Comparison of ENCODE assay signal across 21 cellular contexts in the genomic region with DNA sequence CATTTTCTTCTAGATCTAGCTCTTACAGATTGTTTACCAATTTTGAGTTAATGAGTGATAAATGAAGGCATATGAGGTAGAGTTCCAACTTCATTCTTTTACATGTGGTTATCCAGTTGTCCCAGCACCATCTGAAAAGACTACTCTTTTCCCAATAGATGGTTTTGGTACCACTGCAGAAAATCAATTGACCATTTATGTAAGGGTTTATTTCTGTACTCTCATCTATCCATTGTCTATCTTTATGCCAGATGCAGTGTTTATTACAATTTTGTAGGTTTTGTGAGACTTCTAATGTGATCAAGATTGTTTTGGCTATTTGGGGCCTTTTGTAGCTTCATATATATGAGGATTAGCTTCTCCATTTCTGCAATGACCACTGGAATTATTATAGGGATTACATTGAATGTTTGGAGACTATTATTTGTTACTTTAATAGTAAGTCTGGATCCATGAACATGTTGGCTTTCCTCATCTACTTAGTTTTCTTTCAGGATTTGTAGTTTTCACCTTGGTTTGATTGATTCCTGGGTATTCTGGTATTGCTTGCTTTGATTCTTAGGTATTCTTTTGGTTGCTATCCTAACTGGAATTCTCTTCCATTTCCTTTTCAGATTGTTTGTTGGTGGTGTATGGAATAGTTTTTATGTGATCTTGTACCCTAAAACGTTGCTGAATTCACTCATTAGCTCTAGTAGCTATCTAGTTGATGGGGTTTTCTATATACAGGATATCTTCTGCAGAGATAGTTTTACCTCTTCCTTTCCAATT. TPM values are rescaled to one million over a fixed set of nuclear protein-coding genes. Genes with fewer than 3 reads are reported as not detected.
DNase-seq lines count a peak whose midpoint lies in the region; ATAC-seq, FAIRE-seq and TF ChIP-seq lines count a peak whose summit lies in the region.
"Had no signal": no experiment of that assay in that cellular context is flagged by ENCODE, and none has a peak within 500 bp of the region (broad histone marks: within the 10 kb centered on the region; RNA-seq: fewer than 3 reads in every experiment).

No MANE protein-coding gene starts in this region.

- CTCF ChIA-PET in activated naive CD4-positive, alpha-beta T cell treated with anti-CD3 and anti-CD28 coated beads for 36 hours (lab: Charles Lee) = interaction anchor here (1.3 to 2.2 kb wide), 3 partner anchors 10 to 73 kb away, joined by 3 to 7 read pairs (median 4); a partner anchor contains a TSS
- CTCF ChIA-PET in A549 (lab: Yijun Ruan, JAX) = interaction anchor here (0.6 to 5.5 kb wide), 6 partner anchors 8 to 254 kb away, joined by 3 to 54 read pairs (median 4); no protein-coding TSS in a partner anchor
- CTCF ChIA-PET in PC-3 (lab: Charles Lee) = interaction anchor here (0.6 kb wide), 1 partner anchor 585 kb away, joined by 3 read pairs; no protein-coding TSS in a partner anchor
- CTCF ChIA-PET in H1 (lab: Charles Lee; ENCODE audit: partially characterized antibody) = interaction anchor here (0.6 to 1.9 kb wide), 6 partner anchors 8 to 211 kb away, joined by 3 to 5 read pairs (median 3); no protein-coding TSS in a partner anchor

- no peak overlapping the region for H3K18ac ChIP-seq in H1 (ENCODE audit: extremely low read depth, low read length)

- H3K4me1 ChIP-seq in A549 (no peaks in the 10 kb centered on the region), PC-3 (ENCODE audit: insufficient read depth, low read length) (no peaks in the 10 kb centered on the region), H1 (replicated peaks in 1 of 4; ENCODE audit: control insufficient read depth in 3 of 4, insufficient read depth in 4 of 4, low read length in 3 of 4) (no peaks in the 10 kb centered on the region)

- TF ChIP-seq POLR2A in A549 (IDR thresholded peaks at IDR 0.05; ENCODE audit: low read length) = no peak
- TF ChIP-seq POLR2A in H1 (IDR thresholded peaks at IDR 0.05; ENCODE audit: control extremely low read depth in 1 of 2, low read depth in 2 of 2, low read length in 2 of 2) = 0 out of 3 replicates have a peak, but pooled peaks of 1 of the 2 experiments have one; percentile 16

- intact Hi-C loops in activated naive CD4-positive, alpha-beta T cell treated with anti-CD3 and anti-CD28 coated beads for 36 hours (cut with micrococcal nuclease) = no loop called here
- intact Hi-C loops in PC-3 (cut with micrococcal nuclease) = loop anchor here (10.0 kb wide), 1 partner anchor 355 kb away; a partner anchor contains a TSS

- no peak overlapping the region for H2AK5ac ChIP-seq in H1 (ENCODE audit: low read depth, low read length)

- H3K4me3 ChIP-seq in A549 (no peak overlapping the region), PC-3 (ENCODE audit: low read length) (no peak overlapping the region), H1 (ENCODE audit: extremely low read depth in 1 of 4, insufficient read depth in 2 of 4, low read depth in 3 of 4, low read length in 4 of 4) (no peak overlapping the region)
- H3K4me3 ChIP-seq: BLaER1, MG63 had no signal

- DNase-seq in activated naive CD4-positive, alpha-beta T cell treated with anti-CD3 and anti-CD28 coated beads for 36 hours = no peak
- no peak for DNase-seq in activated naive CD4-positive, alpha-beta T cell treated with Interleukin-2 at 50 U/mL for 16 hours
- no peak for DNase-seq in A549 (ENCODE audit: low read depth in 1 of 2, low spot score in 1 of 2)
- no peak for DNase-seq in PC-3
- DNase-seq in H1 (ENCODE audit: low read depth in 1 of 2, low spot score in 2 of 2) = no peak
- no peak for DNase-seq in 8988T
- DNase-seq in COLO829 (ENCODE audit: low spot score) = no peak
- DNase-seq: ACHN; Caco-2; CD4-positive, alpha-beta T cell; Kasumi-1; MG63; NCI-H1048; NCI-H1417 treated with DMSO at 0.1 percent for 48 hours; NCI-H187; NCI-H446; NCI-H526; Right ventricle myocardium superior had no signal

- H3K79me2 ChIP-seq in PC-3 (ENCODE audit: low read length) = peaks cover 8% of the 10 kb centered on the region; the same call in 1 of the 2 replicates
- peaks cover 0 to 10% of the 10 kb centered on the region in 2 experiments; a peak in 1 of 4 replicates for H3K79me2 ChIP-seq in H1 (ENCODE audit: control insufficient read depth in 1 of 2, insufficient read depth in 2 of 2, low read length in 2 of 2)

- H3K27me3 ChIP-seq in PC-3 (ENCODE audit: low read length) (no peaks in the 10 kb centered on the region), H1 (replicated peaks in 1 of 4; ENCODE audit: control insufficient read depth in 3 of 4, extremely low read depth in 1 of 4, insufficient read depth in 3 of 4, low read length in 3 of 4) (no peaks in the 10 kb centered on the region)
- H3K27me3 ChIP-seq: BLaER1, MG63 had no signal

- BruUV-seq in PC-3 (replicated peaks; lab: Mats Ljungman, UMichigan) = TSS peak; percentile 1

- TF ChIP-seq EP300 in A549 (IDR thresholded peaks at IDR 0.05) = no peak
- TF ChIP-seq EP300 in H1 (IDR thresholded peaks at IDR 0.05; ENCODE audit: borderline replicate concordance in 1 of 2, low read depth in 2 of 2, low read length in 2 of 2) = no peak

- no peak for ATAC-seq in A549
- ATAC-seq in PC-3 = no peak
- ATAC-seq in HG03196 (IDR thresholded peaks at IDR 0.05; ENCODE audit: unreplicated experiment) = no peak

- H4K8ac ChIP-seq in H1 (ENCODE audit: extremely low read depth, insufficient read depth, low read length) = no peak overlapping the region

- no peak overlapping the region for H3K23ac ChIP-seq in H1 (ENCODE audit: insufficient read length)

- H2AFZ ChIP-seq in PC-3 (ENCODE audit: low read length) (no peak overlapping the region), H1 (ENCODE audit: low read length) (no peak overlapping the region)

- no peak overlapping the region for H3K56ac ChIP-seq in H1 (replicated peaks; ENCODE audit: insufficient read length, low read depth, low read length)

- TF ChIP-seq RAD21 in A549 (conservative IDR thresholded peaks at IDR 0.05 in 1 of 2, IDR thresholded peaks at IDR 0.05 in 1 of 2) (no peak), H1 (IDR thresholded peaks at IDR 0.05 in 1 of 2, conservative IDR thresholded peaks at IDR 0.05 in 1 of 2; ENCODE audit: low read depth in 2 of 2, low read length in 2 of 2) (no peak)

- no peak overlapping the region for H3K4me3 Mint-ChIP-seq in activated naive CD4-positive, alpha-beta T cell treated with anti-CD3 and anti-CD28 coated beads for 36 hours
- H3K4me3 Mint-ChIP-seq: CD4-positive, alpha-beta T cell had no signal

- POLR2A ChIA-PET in A549 (lab: Yijun Ruan, JAX) (interaction anchor here (4.8 kb wide), 1 partner anchor 10 kb away, joined by 26 read pairs; a partner anchor contains a TSS), PC-3 (lab: Charles Lee; ENCODE audit: unreplicated experiment) (interaction anchor here (0.6 to 0.9 kb wide), 2 partner anchors 10 to 82 kb away, joined by 3 to 5 read pairs; a partner anchor contains a TSS), H1 (lab: Charles Lee; ENCODE audit: partially characterized antibody) (interaction anchor here (0.9 to 8.0 kb wide), 6 partner anchors 9 to 180 kb away, joined by 3 to 119 read pairs (median 4); a partner anchor contains a TSS)

- 61% methylated on average over 1 of the region's 1 CpG for WGBS in A549 (ENCODE audit: missing lambda C conversion rate)
- 72% methylated on average over 1 of the region's 1 CpG; no CpG with 5 or more reads in 1 of the 2 experiments for WGBS in H1 (ENCODE audit: extremely low coverage in 1 of 2, insufficient coverage in 1 of 2, insufficient read length in 1 of 2, insufficient replicate concordance in 2 of 2, low coverage in 1 of 2, low lambda C conversion rate in 2 of 2, missing lambda C conversion rate in 1 of 2), 2 experiments

- peaks cover 62% of the 10 kb centered on the region for H3K36me3 Mint-ChIP-seq in activated naive CD4-positive, alpha-beta T cell treated with anti-CD3 and anti-CD28 coated beads for 36 hours (ENCODE audit: low read depth)

- H3K23me2 ChIP-seq in H1 (ENCODE audit: low read depth, low read length) = no peaks in the 10 kb centered on the region

- TF ChIP-seq CTCF in A549 (IDR thresholded peaks at IDR 0.05) = no peak
- no peak for TF ChIP-seq CTCF in PC-3 (conservative IDR thresholded peaks at IDR 0.05; ENCODE audit: low read depth, low read length)
- TF ChIP-seq CTCF in H1 (IDR thresholded peaks at IDR 0.05; ENCODE audit: control extremely low read depth in 1 of 3, insufficient read depth in 1 of 3, low read depth in 1 of 3, low read length in 3 of 3) = no peak

- no peak overlapping the region for H2BK15ac ChIP-seq in H1 (ENCODE audit: low read length)

- H3K4me2 ChIP-seq in A549 (no peak overlapping the region), PC-3 (ENCODE audit: low read length) (no peak overlapping the region), H1 (ENCODE audit: insufficient read depth in 1 of 2, low read depth in 2 of 2, low read length in 2 of 2) (no peak overlapping the region)
- H3K4me2 ChIP-seq: BLaER1 had no signal

- H4K91ac ChIP-seq in H1 (replicated peaks; ENCODE audit: insufficient read length, low read length) = no peak overlapping the region

- no peaks in the 10 kb centered on the region; the same call in 1 of the 2 replicates for H3K79me1 ChIP-seq in H1 (ENCODE audit: low read depth, low read length)

- H2BK5ac ChIP-seq in H1 (ENCODE audit: low read depth, low read length) = no peak overlapping the region

- H3K14ac ChIP-seq in H1 (ENCODE audit: insufficient read length) = no peak overlapping the region

- H3K36me3 ChIP-seq in PC-3 (ENCODE audit: low read depth, low read length) (peaks cover 55% of the 10 kb centered on the region), H1 (ENCODE audit: control insufficient read depth in 2 of 4, insufficient read depth in 4 of 4, low read length in 3 of 4) (peaks cover 41 to 65% (median 54%) of the 10 kb centered on the region in 4 experiments)

- H4K5ac ChIP-seq in H1 (ENCODE audit: insufficient read length, low read depth, low read length) = no peak overlapping the region

- H3K9me3 ChIP-seq in A549 (no peaks in the 10 kb centered on the region), PC-3 (ENCODE audit: low read length) (no peaks in the 10 kb centered on the region), H1 (ENCODE audit: insufficient read depth in 2 of 2, low read depth in 1 of 2, low read length in 1 of 2) (no peaks in the 10 kb centered on the region)
- H3K9me3 ChIP-seq: BLaER1, Caco-2, MG63 had no signal

- no peak overlapping the region for H2BK120ac ChIP-seq in H1 (replicated peaks; ENCODE audit: low read depth, low read length)

- no peaks in the 10 kb centered on the region for H3K9me3 Mint-ChIP-seq in activated naive CD4-positive, alpha-beta T cell treated with anti-CD3 and anti-CD28 coated beads for 36 hours
- H3K9me3 Mint-ChIP-seq: CD4-positive, alpha-beta T cell had no signal

- peak overlapping the region; percentile 6 for H3K27ac Mint-ChIP-seq in activated naive CD4-positive, alpha-beta T cell treated with anti-CD3 and anti-CD28 coated beads for 36 hours

- H3K4me1 Mint-ChIP-seq in activated naive CD4-positive, alpha-beta T cell treated with anti-CD3 and anti-CD28 coated beads for 36 hours (ENCODE audit: low read depth) = peaks cover 40% of the 10 kb centered on the region

- H3K27ac ChIP-seq in A549 = no peak overlapping the region
- H3K27ac ChIP-seq in PC-3 (ENCODE audit: low read length) = no peak overlapping the region
- H3K27ac ChIP-seq in H1 (ENCODE audit: low read depth, low read length) = no peak overlapping the region
- H3K27ac ChIP-seq: BLaER1 had no signal

- peaks cover 41% of the 10 kb centered on the region for H4K20me1 ChIP-seq in PC-3 (ENCODE audit: low read length)
- peaks cover 11 to 13% of the 10 kb centered on the region in 2 experiments for H4K20me1 ChIP-seq in H1 (replicated peaks in 1 of 2; ENCODE audit: control insufficient read depth in 1 of 2, insufficient read depth in 2 of 2, low read length in 2 of 2)

- FAIRE-seq in A549 (lab: Jason Lieb, UNC) (peak; percentile 28), H1 (lab: Jason Lieb, UNC) (no peak)
- FAIRE-seq: G401.6 had no signal

- H3K9ac ChIP-seq in PC-3 (ENCODE audit: low read length) (no peak overlapping the region), H1 (replicated peaks in 1 of 4; ENCODE audit: extremely low read depth in 1 of 4, low read depth in 3 of 4, low read length in 3 of 4) (no peak overlapping the region)
- H3K9ac ChIP-seq: BLaER1 had no signal

- H3K27me3 Mint-ChIP-seq in activated naive CD4-positive, alpha-beta T cell treated with anti-CD3 and anti-CD28 coated beads for 36 hours (ENCODE audit: low read depth) = no peaks in the 10 kb centered on the region
- H3K27me3 Mint-ChIP-seq: CD4-positive, alpha-beta T cell had no signal

- H2BK12ac ChIP-seq in H1 (ENCODE audit: low read depth, low read length) = no peak overlapping the region

- H3K9me2 ChIP-seq in PC-3 (replicated peaks; ENCODE audit: low read length) = no peaks in the 10 kb centered on the region

- H3F3A ChIP-seq in PC-3 (ENCODE audit: low read length, unreplicated experiment) = peaks cover 29% of the 10 kb centered on the region

- no peak overlapping the region for H2BK20ac ChIP-seq in H1 (ENCODE audit: low read length)

- H3K4ac ChIP-seq in H1 (replicated peaks; ENCODE audit: insufficient read length, low read depth, low read length) = no peak overlapping the region

RNA-seq across cellular contexts. Expression of a gene that starts 10.4 kb away (rescaled TPM):
- total RNA-seq in activated naive CD4-positive, alpha-beta T cell treated with anti-CD3 and anti-CD28 coated beads for 36 hours = 100 to 1,000 TPM; 422 to 431 TPM
- polyA plus RNA-seq in A549 (2011; rRNA removed) = 486 and 557 TPM in 2 replicates
- polyA plus RNA-seq in A549 (2012; cell fraction: cytosol; rRNA removed) = 1,126 and 1,347 TPM in 2 replicates
- 904 and 1,034 TPM in 2 replicates for polyA plus RNA-seq in A549 (2012; cell fraction: nucleus; rRNA removed)
- 628 to 689 TPM (median 676 TPM) in 3 replicates for polyA plus RNA-seq in A549 (2017; fragmentation: RNase III; extraction: RNeasy Plus Mini Kit Qiagen cat#74134 plus additional on column Dnase treatment)
- 228 and 233 TPM in 2 replicates for polyA minus RNA-seq in A549 (2011; rRNA and poly(A)+ RNA removed)
- 664 and 677 TPM in 2 replicates for total RNA-seq in PC-3 (2014; rRNA removed)
- total RNA-seq in H1 (2021; fragmentation: NEBNext Ultra II Directional; extraction: Animal tissue kit (Norgen Biotek cat#: 25700)) = 495 and 507 TPM in 2 replicates
- polyA plus RNA-seq in H1 (2011; rRNA removed) = 589 and 706 TPM in 2 replicates
- polyA plus RNA-seq in H1 (2011; cell fraction: cytosol; rRNA removed) = 598 TPM
- polyA plus RNA-seq in H1 (2011; cell fraction: nucleus; rRNA removed) = 478 TPM
- polyA plus RNA-seq in H1 (2012, experiment 1 of 2) = 338 to 478 TPM (median 412 TPM) in 4 replicates
- polyA plus RNA-seq in H1 (2012, experiment 2 of 2) = 587 TPM
- 510 TPM for polyA plus RNA-seq in H1 (2013, experiment 1 of 2)
- polyA plus RNA-seq in H1 (2013, experiment 2 of 2) = 480 TPM
- polyA minus RNA-seq in H1 (2011; rRNA and poly(A)+ RNA removed) = 119 and 124 TPM in 2 replicates
- 124 TPM for polyA minus RNA-seq in H1 (2011; cell fraction: cytosol; rRNA and poly(A)+ RNA removed)
- polyA minus RNA-seq in H1 (2011; cell fraction: nucleus; rRNA and poly(A)+ RNA removed) = 94.3 TPM

RNA-seq across cellular contexts. Expression of a gene that starts 48.5 kb away (rescaled TPM):
- 1 to 10 TPM; 5.3 to 5.7 TPM for total RNA-seq in activated naive CD4-positive, alpha-beta T cell treated with anti-CD3 and anti-CD28 coated beads for 36 hours
- polyA plus RNA-seq in A549 (2011; rRNA removed) (19.0 and 20.5 TPM in 2 replicates), A549 (2017; fragmentation: RNase III; extraction: RNeasy Plus Mini Kit Qiagen cat#74134 plus additional on column Dnase treatment) (14.0 to 15.8 TPM (median 14.0 TPM) in 3 replicates), H1 (2011; rRNA removed) (1.1 and 1.8 TPM in 2 replicates)
- polyA plus RNA-seq in A549 (2012; cell fraction: cytosol; rRNA removed) = 7.3 and 8.2 TPM in 2 replicates
- polyA plus RNA-seq in A549 (2012; cell fraction: nucleus; rRNA removed) = 7.6 and 11.5 TPM in 2 replicates
- 17.3 and 21.1 TPM in 2 replicates for polyA minus RNA-seq in A549 (2011; rRNA and poly(A)+ RNA removed)
- 7.7 and 8.2 TPM in 2 replicates for total RNA-seq in PC-3 (2014; rRNA removed)
- 3.7 and 5.0 TPM in 2 replicates for total RNA-seq in H1 (2021; fragmentation: NEBNext Ultra II Directional; extraction: Animal tissue kit (Norgen Biotek cat#: 25700))
- polyA plus RNA-seq in H1 (2011; cell fraction: cytosol; rRNA removed) = 1.9 TPM
- polyA plus RNA-seq in H1 (2011; cell fraction: nucleus; rRNA removed) = 2.5 TPM
- polyA plus RNA-seq in H1 (2012, experiment 1 of 2) = 3.0 to 4.1 TPM (median 3.4 TPM) in 4 replicates
- 0.39 TPM for polyA plus RNA-seq in H1 (2012, experiment 2 of 2)
- polyA plus RNA-seq in H1 (2013, experiment 1 of 2) = 2.0 TPM
- polyA plus RNA-seq in H1 (2013, experiment 2 of 2) = 2.5 TPM
- 6.1 and 9.0 TPM in 2 replicates for polyA minus RNA-seq in H1 (2011; rRNA and poly(A)+ RNA removed)
- 2.8 TPM for polyA minus RNA-seq in H1 (2011; cell fraction: cytosol; rRNA and poly(A)+ RNA removed)
- 4.1 TPM for polyA minus RNA-seq in H1 (2011; cell fraction: nucleus; rRNA and poly(A)+ RNA removed)
